In genomic region chr1:243882276-243882675, GRCh38 we compare ENCODE assay signal across 15 cellular contexts. TPM values are rescaled to one million over a fixed set of nuclear protein-coding genes. Genes with fewer than 3 reads are reported as not detected.
DNase-seq lines count a peak whose midpoint lies in the region; ATAC-seq and TF ChIP-seq lines count a peak whose summit lies in the region.
"Had no signal": no experiment of that assay in that cellular context is flagged by ENCODE, and none has a peak within 500 bp of the region (broad histone marks: within the 10 kb centered on the region; RNA-seq: fewer than 3 reads in every experiment).

No MANE protein-coding gene starts in this region.

- dilution Hi-C loops in mammary epithelial cell (cut with HindIII; ENCODE audit: low sequenced_read_pairs), result no loop called here

- H3K27me3 Mint-ChIP-seq in activated T-helper 2 cell treated with anti-CD3 and anti-CD28 coated beads, Interferon-gamma antibody, Interleukin-2, Interleukin-4, amounts not matched to agents 10 μg/mL and 5 μg/mL and 100 μg/mL, durations not matched to agents 14 hours and 24 hours and 36 hours (ENCODE audit: low read depth), result peaks cover 3% of the 10 kb centered on the region
- H3K27me3 Mint-ChIP-seq in naive thymus-derived CD8-positive, alpha-beta T cell, result peaks cover 0 to 12% (median 4%) of the 10 kb centered on the region in 5 donors
- H3K27me3 Mint-ChIP-seq: activated CD8-positive, alpha-beta memory T cell treated with anti-CD3 and anti-CD28 coated beads, Interleukin-2, amount 10 ng/mL, durations not matched to agents 7 days and 5 days had no signal

- no peaks in the 10 kb centered on the region for H3K4me1 ChIP-seq in mammary epithelial cell (ENCODE audit: insufficient read depth, low read length)
- peaks cover 3% of the 10 kb centered on the region for H3K4me1 ChIP-seq in mesenchymal stem cell (ENCODE audit: control insufficient read depth, insufficient read depth, low read depth, low read length)

- no peak overlapping the region for H2BK5ac ChIP-seq in mesenchymal stem cell (ENCODE audit: low read depth, low read length, poor library complexity, severe bottlenecking)

- H3K4me3 Mint-ChIP-seq in activated T-helper 2 cell treated with anti-CD3 and anti-CD28 coated beads, Interferon-gamma antibody, Interleukin-2, Interleukin-4, amounts not matched to agents 10 μg/mL and 5 μg/mL and 100 μg/mL, durations not matched to agents 14 hours and 24 hours and 36 hours (ENCODE audit: low read depth), result no peak overlapping the region
- no peak overlapping the region for H3K4me3 Mint-ChIP-seq in naive thymus-derived CD8-positive, alpha-beta T cell
- H3K4me3 Mint-ChIP-seq: activated CD8-positive, alpha-beta memory T cell treated with anti-CD3 and anti-CD28 coated beads, Interleukin-2, amount 10 ng/mL, durations not matched to agents 7 days and 5 days; activated naive CD4-positive, alpha-beta T cell treated with anti-CD3 and anti-CD28 coated beads, Interleukin-2, amount 10 ng/mL, durations not matched to agents 7 days and 5 days; CD4-positive, CD25-positive, alpha-beta regulatory T cell had no signal

- no peak overlapping the region for H3K14ac ChIP-seq in mesenchymal stem cell (ENCODE audit: low read length in 2 of 2)

- H2AK5ac ChIP-seq in mesenchymal stem cell (ENCODE audit: low read length, severe bottlenecking), result peak overlapping the region; percentile 92

- H3K4me2 ChIP-seq in mammary epithelial cell (ENCODE audit: insufficient read depth, low read depth, low read length) (no peak overlapping the region), mesenchymal stem cell (ENCODE audit: low read length, poor library complexity, severe bottlenecking) (no peak overlapping the region)

- ATAC-seq in naive thymus-derived CD8-positive, alpha-beta T cell, result no peak
- ATAC-seq: activated CD8-positive, alpha-beta memory T cell treated with anti-CD3 and anti-CD28 coated beads, Interleukin-2, amount 10 ng/mL, durations not matched to agents 7 days and 5 days; stimulated activated naive CD8-positive, alpha-beta T cell treated with anti-CD3 and anti-CD28 coated beads, Interleukin-15, Interleukin-2, amounts not matched to agents 100 U/mL and 50 U/mL, for 24 hours had no signal

- no peak for TF ChIP-seq CTCF in mammary epithelial cell (conservative IDR thresholded peaks at IDR 0.05 in 1 of 2, IDR thresholded peaks at IDR 0.05 in 1 of 2; ENCODE audit: extremely low read depth in 1 of 2, insufficient read depth in 1 of 2, low read depth in 1 of 2, low read length in 2 of 2)

- H3K4me3 ChIP-seq in mammary epithelial cell (replicated peaks in 1 of 3; ENCODE audit: insufficient read depth in 1 of 3, low read depth in 2 of 3, low read length in 3 of 3) (no peak overlapping the region), mesenchymal stem cell (ENCODE audit: insufficient read depth in 1 of 2, low read depth in 1 of 2, low read length in 2 of 2) (no peak overlapping the region)
- H3K4me3 ChIP-seq: skin epidermis had no signal

- H4K8ac ChIP-seq in mesenchymal stem cell (ENCODE audit: low read length), result no peak overlapping the region

- H3K36me3 Mint-ChIP-seq in activated T-helper 2 cell treated with anti-CD3 and anti-CD28 coated beads, Interferon-gamma antibody, Interleukin-2, Interleukin-4, amounts not matched to agents 10 μg/mL and 5 μg/mL and 100 μg/mL, durations not matched to agents 14 hours and 24 hours and 36 hours (ENCODE audit: low read depth), result no peaks in the 10 kb centered on the region
- H3K36me3 Mint-ChIP-seq in naive thymus-derived CD8-positive, alpha-beta T cell, result peaks cover 0 to 4% (median 0%) of the 10 kb centered on the region in 3 donors
- H3K36me3 Mint-ChIP-seq: activated CD8-positive, alpha-beta memory T cell treated with anti-CD3 and anti-CD28 coated beads, Interleukin-2, amount 10 ng/mL, durations not matched to agents 7 days and 5 days; activated naive CD4-positive, alpha-beta T cell treated with anti-CD3 and anti-CD28 coated beads, Interleukin-2, amount 10 ng/mL, durations not matched to agents 7 days and 5 days; CD4-positive, CD25-positive, alpha-beta regulatory T cell had no signal

- H3K9me3 ChIP-seq in mammary epithelial cell (replicated peaks; ENCODE audit: insufficient read depth, low read length), result no peaks in the 10 kb centered on the region
- H3K9me3 ChIP-seq in mesenchymal stem cell (ENCODE audit: control insufficient read depth, low read length), result no peaks in the 10 kb centered on the region

- H2BK12ac ChIP-seq in mesenchymal stem cell (ENCODE audit: low read length in 2 of 2), result no peak overlapping the region

- H4K20me1 ChIP-seq in mammary epithelial cell (ENCODE audit: insufficient read depth, low read length), result no peaks in the 10 kb centered on the region

- no peak overlapping the region for H3K27ac Mint-ChIP-seq in activated T-helper 2 cell treated with anti-CD3 and anti-CD28 coated beads, Interferon-gamma antibody, Interleukin-2, Interleukin-4, amounts not matched to agents 10 μg/mL and 5 μg/mL and 100 μg/mL, durations not matched to agents 14 hours and 24 hours and 36 hours
- no peak overlapping the region for H3K27ac Mint-ChIP-seq in naive thymus-derived CD8-positive, alpha-beta T cell
- H3K27ac Mint-ChIP-seq: activated CD8-positive, alpha-beta memory T cell treated with anti-CD3 and anti-CD28 coated beads, Interleukin-2, amount 10 ng/mL, durations not matched to agents 7 days and 5 days; activated naive CD4-positive, alpha-beta T cell treated with anti-CD3 and anti-CD28 coated beads, Interleukin-2, amount 10 ng/mL, durations not matched to agents 7 days and 5 days; CD4-positive, CD25-positive, alpha-beta regulatory T cell had no signal

- H3K27ac ChIP-seq in mammary epithelial cell (ENCODE audit: insufficient read depth, low read depth, low read length) (no peak overlapping the region), mesenchymal stem cell (ENCODE audit: low read length, poor library complexity, severe bottlenecking) (no peak overlapping the region)
- H3K27ac ChIP-seq: skin epidermis had no signal

- H3K79me1 ChIP-seq in mesenchymal stem cell (replicated peaks; ENCODE audit: low read length, poor library complexity, severe bottlenecking), result no peaks in the 10 kb centered on the region

- no peak overlapping the region for H2BK15ac ChIP-seq in mesenchymal stem cell (ENCODE audit: low read depth, poor library complexity, severe bottlenecking)

- H3K36me3 ChIP-seq in mammary epithelial cell (ENCODE audit: insufficient read depth, low read length) (no peaks in the 10 kb centered on the region), mesenchymal stem cell (ENCODE audit: control insufficient read depth in 1 of 2, insufficient read depth in 2 of 2, low read depth in 1 of 2, low read length in 2 of 2) (no peaks in the 10 kb centered on the region)

- WGBS in mammary epithelial cell (ENCODE audit: low coverage, missing lambda C conversion rate), result 95% methylated on average over 3 of the region's 3 CpGs
- WGBS in mesenchymal stem cell, result 85% methylated on average over 3 of the region's 3 CpGs

- in situ Hi-C loops in mammary epithelial cell (cut with MboI; ENCODE audit: low sequenced_read_pairs in 2 of 2), result no loop called here

- peaks cover 4% of the 10 kb centered on the region for H3K9me3 Mint-ChIP-seq in activated T-helper 2 cell treated with anti-CD3 and anti-CD28 coated beads, Interferon-gamma antibody, Interleukin-2, Interleukin-4, amounts not matched to agents 10 μg/mL and 5 μg/mL and 100 μg/mL, durations not matched to agents 14 hours and 24 hours and 36 hours
- H3K9me3 Mint-ChIP-seq in naive thymus-derived CD8-positive, alpha-beta T cell, result peaks cover 0 to 6% (median 0%) of the 10 kb centered on the region in 9 donors
- H3K9me3 Mint-ChIP-seq: activated naive CD4-positive, alpha-beta T cell treated with anti-CD3 and anti-CD28 coated beads, Interleukin-2, amount 10 ng/mL, durations not matched to agents 7 days and 5 days had no signal

- no TSS peak for BruUV-seq in mammary epithelial cell (replicated peaks; lab: Mats Ljungman, UMichigan)

- no peaks in the 10 kb centered on the region for H3K27me3 ChIP-seq in mammary epithelial cell (ENCODE audit: insufficient read depth, low read length)
- H3K27me3 ChIP-seq in mesenchymal stem cell (ENCODE audit: control insufficient read depth in 1 of 2, insufficient read depth in 1 of 2, low read length in 2 of 2), result no peaks in the 10 kb centered on the region

- H3K9ac ChIP-seq in mammary epithelial cell (ENCODE audit: insufficient read depth, low read length) (no peak overlapping the region), mesenchymal stem cell (ENCODE audit: low read length) (no peak overlapping the region)

- H3K4me1 Mint-ChIP-seq in activated T-helper 2 cell treated with anti-CD3 and anti-CD28 coated beads, Interferon-gamma antibody, Interleukin-2, Interleukin-4, amounts not matched to agents 10 μg/mL and 5 μg/mL and 100 μg/mL, durations not matched to agents 14 hours and 24 hours and 36 hours (ENCODE audit: low read depth), result no peaks in the 10 kb centered on the region
- peaks cover 0 to 4% (median 0%) of the 10 kb centered on the region in 4 donors for H3K4me1 Mint-ChIP-seq in naive thymus-derived CD8-positive, alpha-beta T cell
- H3K4me1 Mint-ChIP-seq: activated CD8-positive, alpha-beta memory T cell treated with anti-CD3 and anti-CD28 coated beads, Interleukin-2, amount 10 ng/mL, durations not matched to agents 7 days and 5 days; activated naive CD4-positive, alpha-beta T cell treated with anti-CD3 and anti-CD28 coated beads, Interleukin-2, amount 10 ng/mL, durations not matched to agents 7 days and 5 days; CD4-positive, CD25-positive, alpha-beta regulatory T cell had no signal

- CTCF ChIA-PET in mammary epithelial cell (lab: Charles Lee; ENCODE audit: low non-redundant PET), result no interaction called here

- H3K79me2 ChIP-seq in mammary epithelial cell (ENCODE audit: insufficient read depth, low read length), result no peaks in the 10 kb centered on the region

- peak overlapping the region in 1 of 2 experiments; percentile 5 for H3K18ac ChIP-seq in mesenchymal stem cell (ENCODE audit: low read depth in 1 of 2, low read length in 2 of 2)

- no peak overlapping the region for H2AFZ ChIP-seq in mammary epithelial cell (ENCODE audit: low read depth, low read length)
- no peak overlapping the region for H2AFZ ChIP-seq in mesenchymal stem cell (ENCODE audit: low read depth, low read length)

- H3K4ac ChIP-seq in mesenchymal stem cell (ENCODE audit: low read depth in 1 of 2, low read length in 2 of 2), result no peak overlapping the region

- intact Hi-C loops in mammary epithelial cell (cut with micrococcal nuclease), result no loop called here
- intact Hi-C loops in activated T-helper 2 cell treated with anti-CD3 and anti-CD28 coated beads, Interferon-gamma antibody, Interleukin-2, Interleukin-4, amounts not matched to agents 10 μg/mL and 5 μg/mL and 100 μg/mL, durations not matched to agents 14 hours and 24 hours and 36 hours (cut with micrococcal nuclease), result no loop called here

- peak overlapping the region in 1 of 2 experiments; percentile 79 for H3K23ac ChIP-seq in mesenchymal stem cell (ENCODE audit: low read length in 2 of 2)

- DNase-seq in DMS53 treated with DMSO at 0.1 percent for 48 hours (lab: John Stamatoyannopoulos, UW; ENCODE audit: unreplicated experiment) (peak; percentile 51), LHCN-M2 (ENCODE audit: low read depth) (peak; percentile 5), mammary epithelial cell (peak; percentile 12), mesenchymal stem cell (peak; percentile 19), NCI-H524 (lab: John Stamatoyannopoulos, UW) (no peak), midbrain (lab: John Stamatoyannopoulos, UW) (no peak)
- no peak for DNase-seq in activated T-helper 2 cell treated with anti-CD3 and anti-CD28 coated beads, Interferon-gamma antibody, Interleukin-2, Interleukin-4, amounts not matched to agents 10 μg/mL and 5 μg/mL and 100 μg/mL, durations not matched to agents 14 hours and 24 hours and 36 hours (ENCODE audit: low spot score)
- DNase-seq in naive thymus-derived CD8-positive, alpha-beta T cell, result no peak
- DNase-seq: activated CD8-positive, alpha-beta memory T cell treated with anti-CD3 and anti-CD28 coated beads, Interleukin-2, amount 10 ng/mL, durations not matched to agents 7 days and 5 days; activated naive CD4-positive, alpha-beta T cell treated with anti-CD3 and anti-CD28 coated beads, Interleukin-2, amount 10 ng/mL, durations not matched to agents 7 days and 5 days; CD4-positive, CD25-positive, alpha-beta regulatory T cell; GF-D8; H7; stimulated activated naive CD8-positive, alpha-beta T cell treated with anti-CD3 and anti-CD28 coated beads, Interleukin-15, Interleukin-2, amounts not matched to agents 100 U/mL and 50 U/mL, for 24 hours had no signal

- H2BK120ac ChIP-seq in mesenchymal stem cell (ENCODE audit: low read depth, low read length), result no peak overlapping the region

- H4K91ac ChIP-seq in mesenchymal stem cell (ENCODE audit: low read length), result no peak overlapping the region

- POLR2A ChIA-PET in naive thymus-derived CD8-positive, alpha-beta T cell (lab: Charles Lee), result no interaction called here

RNA-seq across cellular contexts. Expression of gene AKT3, which starts 32.2 kb away (rescaled TPM):
- total RNA-seq in LHCN-M2 (2014; rRNA removed) (10.1 and 12.2 TPM in 2 replicates), mammary epithelial cell (10 to 100 TPM in 1 of 2 donors, 1 to 10 TPM in 1; 9.3 to 16.2 TPM)
- 7.8 TPM for polyA plus RNA-seq in LHCN-M2 (2012)
- polyA plus RNA-seq in mammary epithelial cell, result 11.2 TPM
- 57.8 TPM for polyA minus RNA-seq in mammary epithelial cell
- polyA plus RNA-seq in mesenchymal stem cell (2013, experiment 1 of 2), result 32.9 TPM
- 34.8 TPM for polyA plus RNA-seq in mesenchymal stem cell (2013, experiment 2 of 2)
- 35.3 and 39.3 TPM in 2 replicates for total RNA-seq in activated T-helper 2 cell treated with anti-CD3 and anti-CD28 coated beads, Interferon-gamma antibody, Interleukin-2, Interleukin-4, amounts not matched to agents 10 μg/mL and 5 μg/mL and 100 μg/mL, durations not matched to agents 14 hours and 24 hours and 36 hours
- 10 to 100 TPM; 79.0 to 86.5 TPM for total RNA-seq in naive thymus-derived CD8-positive, alpha-beta T cell
- 1 to 10 TPM; 1.7 to 4.6 (median 2.8) TPM for polyA plus RNA-seq in naive thymus-derived CD8-positive, alpha-beta T cell

Comparison
In these comparisons a context has a peak if more than half of its experiments do, and no peak if none do; other contexts are left out.
1. DNase-seq: peak in DMS53 treated with DMSO at 0.1 percent for 48 hours (single experiment), LHCN-M2 (single experiment), mammary epithelial cell (single experiment) and mesenchymal stem cell (single experiment); none in NCI-H524 (0 of 2), activated T-helper 2 cell treated with anti-CD3 and anti-CD28 coated beads, Interferon-gamma antibody, Interleukin-2, Interleukin-4, amounts not matched to agents 10 μg/mL and 5 μg/mL and 100 μg/mL, durations not matched to agents 14 hours and 24 hours and 36 hours (single experiment), naive thymus-derived CD8-positive, alpha-beta T cell (0 of 10) and midbrain (single experiment).